22 cellular contexts compared by ENCODE assay signal in genomic region chr11:1507381-1508140, GRCh38. TPM values are rescaled to one million over a fixed set of nuclear protein-coding genes. Genes with fewer than 3 reads are reported as not detected.
DNase-seq lines count a peak whose midpoint lies in the region; ATAC-seq, FAIRE-seq and TF ChIP-seq lines count a peak whose summit lies in the region.
"Had no signal": no experiment of that assay in that cellular context is flagged by ENCODE, and none has a peak within 500 bp of the region (broad histone marks: within the 10 kb centered on the region; RNA-seq: fewer than 3 reads in every experiment).

No MANE protein-coding gene starts in this region.

- H3K27me3 ChIP-seq in right lobe of liver (no peaks in the 10 kb centered on the region), HepG2 (ENCODE audit: control insufficient read depth in 1 of 2, insufficient read depth in 2 of 2, low read length in 2 of 2) (no peaks in the 10 kb centered on the region), left ventricle myocardium inferior (ENCODE audit: low read depth) (no peaks in the 10 kb centered on the region), osteoblast (ENCODE audit: insufficient read depth, low read length) (no peaks in the 10 kb centered on the region)
- H3K27me3 ChIP-seq: spleen had no signal

- TF ChIP-seq EP300 in HepG2 (IDR thresholded peaks at IDR 0.05; ENCODE audit: low read depth in 2 of 2, low read length in 2 of 2) = no peak
- TF ChIP-seq EP300 in HepG2 (CRISPR knock-in tag; IDR thresholded peaks at IDR 0.05; ENCODE audit: borderline replicate concordance) = no peak

- ATAC-seq in right lobe of liver (no peak), HepG2 (no peak), natural killer cell (no peak)
- no peak for ATAC-seq in natural killer cell treated with Interleukin-12 subunit alpha and Interleukin-12 subunit beta and Interleukin-15 and Interleukin-18, amount 100 ng/mL, for 72 hours
- ATAC-seq: left colon had no signal

- peaks cover 24% of the 10 kb centered on the region; the same call in 1 of the 2 replicates for H4K20me1 ChIP-seq in HepG2 (ENCODE audit: insufficient read depth, low read length)
- H4K20me1 ChIP-seq in osteoblast (ENCODE audit: insufficient read depth, low read length) = peaks cover 79% of the 10 kb centered on the region

- DNase-seq in right lobe of liver (peak in 2 of 3 donors; percentile 15 to 40), HepG2 (ENCODE audit: low spot score) (no peak), left ventricle myocardium inferior (peak; percentile 58), osteoblast (ENCODE audit: insufficient read length, low spot score, missing footprints) (peak; percentile 86), GM03348 (ENCODE audit: low spot score) (no peak), natural killer cell (no peak)
- DNase-seq in natural killer cell treated with Interleukin-12 subunit alpha and Interleukin-12 subunit beta and Interleukin-15 and Interleukin-18, amount 100 ng/mL, for 72 hours (ENCODE audit: low spot score) = no peak
- DNase-seq in activated T-helper 1 cell treated with anti-CD3 and anti-CD28 coated beads, Interleukin-12 subunit alpha, Interleukin-12 subunit beta, Interleukin-2, Interleukin-4 antibody, amounts not matched to agents 30 ng/mL and 10 ng/mL and 1 ng/mL, durations not matched to agents 14 hours and 24 hours and 36 hours (ENCODE audit: low spot score) = no peak
- DNase-seq: activated CD8-positive, alpha-beta memory T cell treated with anti-CD3 and anti-CD28 coated beads, Interleukin-2, amount 50 U/mL, for 4 hours; activated gamma-delta T cell; amniotic stem cell; DMS 273 treated with DMSO at 0.1 percent for 48 hours; GF-D8; left colon; NCI-H82; spleen; stimulated activated CD8-positive, alpha-beta memory T cell treated with anti-CD3 and anti-CD28 coated beads, Interleukin-4, amount 100 ng/mL, for 48 hours had no signal

- H3K4me1 ChIP-seq in right lobe of liver = no peaks in the 10 kb centered on the region
- no peaks in the 10 kb centered on the region for H3K4me1 ChIP-seq in HepG2 (ENCODE audit: insufficient read depth, low read length)
- H3K4me1 ChIP-seq in left ventricle myocardium inferior = peaks cover 77% of the 10 kb centered on the region
- peaks cover 6% of the 10 kb centered on the region for H3K4me1 ChIP-seq in osteoblast (ENCODE audit: insufficient read depth, low read length)
- H3K4me1 ChIP-seq: parathyroid adenoma had no signal

- H3K36me3 ChIP-seq in right lobe of liver (no peaks in the 10 kb centered on the region), HepG2 (replicated peaks in 1 of 2; ENCODE audit: control insufficient read depth in 1 of 2, insufficient read depth in 2 of 2, low read length in 2 of 2) (no peaks in the 10 kb centered on the region), left ventricle myocardium inferior (no peaks in the 10 kb centered on the region), osteoblast (ENCODE audit: insufficient read depth, low read length) (no peaks in the 10 kb centered on the region)

- no peak overlapping the region for H3K27ac Mint-ChIP-seq in natural killer cell treated with Interleukin-12 subunit alpha and Interleukin-12 subunit beta and Interleukin-15 and Interleukin-18, amount 100 ng/mL, for 72 hours
- H3K27ac Mint-ChIP-seq in activated T-helper 1 cell treated with anti-CD3 and anti-CD28 coated beads, Interleukin-12 subunit alpha, Interleukin-12 subunit beta, Interleukin-2, Interleukin-4 antibody, amounts not matched to agents 30 ng/mL and 10 ng/mL and 1 ng/mL, durations not matched to agents 14 hours and 24 hours and 36 hours = no peak overlapping the region
- peak overlapping the region in 1 of 2 donors; percentile 45 for H3K27ac Mint-ChIP-seq in natural killer cell

- H3K27ac ChIP-seq in right lobe of liver = no peak overlapping the region
- H3K27ac ChIP-seq in HepG2 (ENCODE audit: extremely low read length, insufficient read depth, low read length) = no peak overlapping the region
- H3K27ac ChIP-seq in left ventricle myocardium inferior (replicated peaks) = no peak overlapping the region
- H3K27ac ChIP-seq in osteoblast (ENCODE audit: low read depth, low read length) = no peak overlapping the region
- H3K27ac ChIP-seq: C4-2B, parathyroid adenoma, SK-N-MC had no signal

- no peaks in the 10 kb centered on the region for H3K36me3 Mint-ChIP-seq in natural killer cell treated with Interleukin-12 subunit alpha and Interleukin-12 subunit beta and Interleukin-15 and Interleukin-18, amount 100 ng/mL, for 72 hours
- H3K36me3 Mint-ChIP-seq in activated T-helper 1 cell treated with anti-CD3 and anti-CD28 coated beads, Interleukin-12 subunit alpha, Interleukin-12 subunit beta, Interleukin-2, Interleukin-4 antibody, amounts not matched to agents 30 ng/mL and 10 ng/mL and 1 ng/mL, durations not matched to agents 14 hours and 24 hours and 36 hours (ENCODE audit: low read depth) = no peaks in the 10 kb centered on the region
- no peaks in the 10 kb centered on the region for H3K36me3 Mint-ChIP-seq in natural killer cell

- POLR2A ChIA-PET in HepG2 (lab: Yijun Ruan, JAX) = no interaction called here

- no TSS peak for BruUV-seq in HepG2 (replicated peaks; lab: Mats Ljungman, UMichigan)

- 100% methylated on average over 3 of the region's 21 CpGs for WGBS in right lobe of liver (ENCODE audit: insufficient coverage, low coverage, low lambda C conversion rate, missing lambda C conversion rate)
- WGBS in HepG2 (ENCODE audit: low lambda C conversion rate) = 83% methylated on average over 15 of the region's 21 CpGs

- TF ChIP-seq POLR2A in right lobe of liver (IDR thresholded peaks at IDR 0.05) = no peak
- no peak for TF ChIP-seq POLR2A in HepG2 (IDR thresholded peaks at IDR 0.05; ENCODE audit: insufficient read depth in 1 of 2, low read depth in 2 of 2, low read length in 2 of 2)

- no peaks in the 10 kb centered on the region for H3K27me3 Mint-ChIP-seq in natural killer cell treated with Interleukin-12 subunit alpha and Interleukin-12 subunit beta and Interleukin-15 and Interleukin-18, amount 100 ng/mL, for 72 hours
- H3K27me3 Mint-ChIP-seq in activated T-helper 1 cell treated with anti-CD3 and anti-CD28 coated beads, Interleukin-12 subunit alpha, Interleukin-12 subunit beta, Interleukin-2, Interleukin-4 antibody, amounts not matched to agents 30 ng/mL and 10 ng/mL and 1 ng/mL, durations not matched to agents 14 hours and 24 hours and 36 hours (ENCODE audit: insufficient read depth) = no peaks in the 10 kb centered on the region
- no peaks in the 10 kb centered on the region for H3K27me3 Mint-ChIP-seq in natural killer cell (ENCODE audit: low read depth in 2 of 2)

- no peak overlapping the region for H3K4me3 Mint-ChIP-seq in natural killer cell treated with Interleukin-12 subunit alpha and Interleukin-12 subunit beta and Interleukin-15 and Interleukin-18, amount 100 ng/mL, for 72 hours
- no peak overlapping the region for H3K4me3 Mint-ChIP-seq in activated T-helper 1 cell treated with anti-CD3 and anti-CD28 coated beads, Interleukin-12 subunit alpha, Interleukin-12 subunit beta, Interleukin-2, Interleukin-4 antibody, amounts not matched to agents 30 ng/mL and 10 ng/mL and 1 ng/mL, durations not matched to agents 14 hours and 24 hours and 36 hours
- H3K4me3 Mint-ChIP-seq in natural killer cell = no peak overlapping the region

- CTCF ChIA-PET in HepG2 (lab: Yijun Ruan, JAX; ENCODE audit: low intra/inter-chr PET ratio, low total read pairs) = no interaction called here

- H3K4me1 Mint-ChIP-seq in natural killer cell treated with Interleukin-12 subunit alpha and Interleukin-12 subunit beta and Interleukin-15 and Interleukin-18, amount 100 ng/mL, for 72 hours (ENCODE audit: low read depth in 2 of 2) = peaks cover 6 to 33% of the 10 kb centered on the region in 2 donors
- H3K4me1 Mint-ChIP-seq in activated T-helper 1 cell treated with anti-CD3 and anti-CD28 coated beads, Interleukin-12 subunit alpha, Interleukin-12 subunit beta, Interleukin-2, Interleukin-4 antibody, amounts not matched to agents 30 ng/mL and 10 ng/mL and 1 ng/mL, durations not matched to agents 14 hours and 24 hours and 36 hours (ENCODE audit: low read depth) = no peaks in the 10 kb centered on the region
- H3K4me1 Mint-ChIP-seq in natural killer cell = peaks cover 27 to 74% of the 10 kb centered on the region in 2 donors

- no peak for FAIRE-seq in HepG2 (lab: Jason Lieb, UNC)
- FAIRE-seq: A204.1, GM12891 had no signal

- H3K4me3 ChIP-seq in right lobe of liver (no peak overlapping the region), HepG2 (replicated peaks in 1 of 3; ENCODE audit: insufficient read depth in 1 of 3, low read depth in 2 of 3, low read length in 3 of 3) (no peak overlapping the region), left ventricle myocardium inferior (no peak overlapping the region), osteoblast (ENCODE audit: insufficient read depth, low read length) (no peak overlapping the region)
- H3K4me3 ChIP-seq: SK-N-MC, spleen had no signal

- H3K79me2 ChIP-seq in HepG2 (ENCODE audit: insufficient read depth, low read length) = no peaks in the 10 kb centered on the region
- peaks cover 59% of the 10 kb centered on the region for H3K79me2 ChIP-seq in osteoblast (ENCODE audit: insufficient read depth, low read length)

- in situ Hi-C loops in HepG2 (cut with HindIII; ENCODE audit: extremely low pct_ligation_motif_present, low pct_unique_long_range_greater_than_20kb) = no loop called here

- TF ChIP-seq CTCF in right lobe of liver (IDR thresholded peaks at IDR 0.05) = no peak
- no peak for TF ChIP-seq CTCF in HepG2 (CRISPR knock-in tag; IDR thresholded peaks at IDR 0.05)
- no peak for TF ChIP-seq CTCF in left ventricle myocardium inferior (IDR thresholded peaks at IDR 0.05; ENCODE audit: borderline replicate concordance)
- no peak for TF ChIP-seq CTCF in osteoblast (IDR thresholded peaks at IDR 0.05; ENCODE audit: extremely low read depth, low read depth, low read length)
- no peak for TF ChIP-seq CTCF in natural killer cell (IDR thresholded peaks at IDR 0.05)

- H3K9me3 Mint-ChIP-seq in natural killer cell treated with Interleukin-12 subunit alpha and Interleukin-12 subunit beta and Interleukin-15 and Interleukin-18, amount 100 ng/mL, for 72 hours = no peaks in the 10 kb centered on the region
- H3K9me3 Mint-ChIP-seq in activated T-helper 1 cell treated with anti-CD3 and anti-CD28 coated beads, Interleukin-12 subunit alpha, Interleukin-12 subunit beta, Interleukin-2, Interleukin-4 antibody, amounts not matched to agents 30 ng/mL and 10 ng/mL and 1 ng/mL, durations not matched to agents 14 hours and 24 hours and 36 hours = no peaks in the 10 kb centered on the region
- H3K9me3 Mint-ChIP-seq in natural killer cell = no peaks in the 10 kb centered on the region

- H3K4me2 ChIP-seq in HepG2 (ENCODE audit: low read depth, low read length) (no peak overlapping the region), osteoblast (ENCODE audit: insufficient read depth, low read length) (no peak overlapping the region)

- H2AFZ ChIP-seq in HepG2 (ENCODE audit: low read length) = no peak overlapping the region
- H2AFZ ChIP-seq in osteoblast (ENCODE audit: low read length) = no peak overlapping the region
- H2AFZ ChIP-seq: parathyroid adenoma had no signal

- H3K9ac ChIP-seq in HepG2 (ENCODE audit: insufficient read depth, low read depth, low read length) = no peak overlapping the region
- H3K9ac ChIP-seq: parathyroid adenoma had no signal

- intact Hi-C loops in right lobe of liver (cut with DNase I) = no loop called here
- intact Hi-C loops in HepG2 (cut with micrococcal nuclease; ENCODE audit: unreplicated experiment) = no loop called here
- intact Hi-C loops in left ventricle myocardium inferior (cut with micrococcal nuclease) = no loop called here
- intact Hi-C loops in activated T-helper 1 cell treated with anti-CD3 and anti-CD28 coated beads, Interleukin-12 subunit alpha, Interleukin-12 subunit beta, Interleukin-2, Interleukin-4 antibody, amounts not matched to agents 30 ng/mL and 10 ng/mL and 1 ng/mL, durations not matched to agents 14 hours and 24 hours and 36 hours (cut with micrococcal nuclease) = no loop called here
- intact Hi-C loops in natural killer cell (cut with micrococcal nuclease) = no loop called here

- no peak for TF ChIP-seq RAD21 in HepG2 (CRISPR knock-in tag; IDR thresholded peaks at IDR 0.05)

- H3K9me3 ChIP-seq in right lobe of liver (no peaks in the 10 kb centered on the region), HepG2 (ENCODE audit: low read length) (no peaks in the 10 kb centered on the region), left ventricle myocardium inferior (replicated peaks) (no peaks in the 10 kb centered on the region), osteoblast (ENCODE audit: low read depth, low read length) (no peaks in the 10 kb centered on the region)
- H3K9me3 ChIP-seq: spleen had no signal

RNA-seq across cellular contexts. Expression of gene MOB2, which starts 21.0 kb away (rescaled TPM):
- total RNA-seq in right lobe of liver (10 to 100 TPM in 5 of 6 experiments, 1 to 10 TPM in 1; 8.5 to 17.0 (median 14.1) TPM), HepG2 (2016; rRNA removed; fragmentation: Illumina TruSeq; extraction: Trizol) (21.8 and 22.3 TPM in 2 replicates), left ventricle myocardium inferior (49.5 TPM), osteoblast (28.2 and 29.8 TPM in 2 replicates), natural killer cell (10 to 100 TPM; 61.9 to 79.6 (median 78.5) TPM)
- total RNA-seq in HepG2 (2016; cell fraction: cytosol; rRNA removed; fragmentation: Illumina TruSeq; extraction: Trizol; ENCODE audit: low read depth) = 10.4 and 12.3 TPM in 2 replicates
- 21.2 and 23.8 TPM in 2 replicates for total RNA-seq in HepG2 (2016; cell fraction: insoluble cytoplasmic fraction; rRNA removed; fragmentation: Illumina TruSeq; extraction: Trizol)
- 16.9 and 20.1 TPM in 2 replicates for total RNA-seq in HepG2 (2016; cell fraction: membrane; rRNA removed; fragmentation: Illumina TruSeq; extraction: Trizol)
- total RNA-seq in HepG2 (2016; cell fraction: nucleus; rRNA removed; fragmentation: Illumina TruSeq; extraction: Trizol) = 12.2 and 12.9 TPM in 2 replicates
- polyA plus RNA-seq in HepG2 (2011; rRNA removed) = 27.7 and 37.6 TPM in 2 replicates
- polyA plus RNA-seq in HepG2 (2011; cell fraction: cytosol; rRNA removed) = 24.6 and 33.1 TPM in 2 replicates
- 72.4 and 74.8 TPM in 2 replicates for polyA plus RNA-seq in HepG2 (2011; cell fraction: nucleus; rRNA removed)
- 15.8 and 25.3 TPM in 2 replicates for polyA plus RNA-seq in HepG2 (2012)
- polyA plus RNA-seq in HepG2 (2016; cell fraction: cytosol; fragmentation: Illumina TruSeq; extraction: Trizol; ENCODE audit: low read depth) = 8.6 and 10.0 TPM in 2 replicates
- 23.8 and 24.4 TPM in 2 replicates for polyA plus RNA-seq in HepG2 (2016; cell fraction: insoluble cytoplasmic fraction; fragmentation: Illumina TruSeq; extraction: Trizol; ENCODE audit: low read depth)
- polyA plus RNA-seq in HepG2 (2016; cell fraction: membrane; fragmentation: Illumina TruSeq; extraction: Trizol; ENCODE audit: low read depth) = 15.0 and 16.7 TPM in 2 replicates
- polyA plus RNA-seq in HepG2 (2016; cell fraction: nucleus; fragmentation: Illumina TruSeq; extraction: Trizol; ENCODE audit: insufficient read depth, low read depth) = 23.4 and 24.8 TPM in 2 replicates
- polyA minus RNA-seq in HepG2 (2011; rRNA and poly(A)+ RNA removed; ENCODE audit: low replicate concordance) = 21.3 and 36.0 TPM in 2 replicates
- polyA minus RNA-seq in HepG2 (2011; cell fraction: cytosol; rRNA and poly(A)+ RNA removed) = 7.4 and 16.7 TPM in 2 replicates
- 8.7 and 9.8 TPM in 2 replicates for polyA minus RNA-seq in HepG2 (2011; cell fraction: nucleus; rRNA and poly(A)+ RNA removed)
- total RNA-seq in natural killer cell treated with Interleukin-12 subunit alpha and Interleukin-12 subunit beta and Interleukin-15 and Interleukin-18, amount 100 ng/mL, for 72 hours = 10 to 100 TPM; 40.0 to 42.7 TPM
- total RNA-seq in activated T-helper 1 cell treated with anti-CD3 and anti-CD28 coated beads, Interleukin-12 subunit alpha, Interleukin-12 subunit beta, Interleukin-2, Interleukin-4 antibody, amounts not matched to agents 30 ng/mL and 10 ng/mL and 1 ng/mL, durations not matched to agents 14 hours and 24 hours and 36 hours = 22.6 and 27.5 TPM in 2 replicates

Comparison
In these comparisons a context has a peak if more than half of its experiments do, and no peak if none do; other contexts are left out.
1. DNase-seq: peak in right lobe of liver (2 of 3), left ventricle myocardium inferior (single experiment) and osteoblast (single experiment); none in HepG2 (single experiment), GM03348 (single experiment), natural killer cell treated with Interleukin-12 subunit alpha and Interleukin-12 subunit beta and Interleukin-15 and Interleukin-18, amount 100 ng/mL, for 72 hours (single experiment), activated T-helper 1 cell treated with anti-CD3 and anti-CD28 coated beads, Interleukin-12 subunit alpha, Interleukin-12 subunit beta, Interleukin-2, Interleukin-4 antibody, amounts not matched to agents 30 ng/mL and 10 ng/mL and 1 ng/mL, durations not matched to agents 14 hours and 24 hours and 36 hours (single experiment) and natural killer cell (single experiment).